In the genomic region with DNA sequence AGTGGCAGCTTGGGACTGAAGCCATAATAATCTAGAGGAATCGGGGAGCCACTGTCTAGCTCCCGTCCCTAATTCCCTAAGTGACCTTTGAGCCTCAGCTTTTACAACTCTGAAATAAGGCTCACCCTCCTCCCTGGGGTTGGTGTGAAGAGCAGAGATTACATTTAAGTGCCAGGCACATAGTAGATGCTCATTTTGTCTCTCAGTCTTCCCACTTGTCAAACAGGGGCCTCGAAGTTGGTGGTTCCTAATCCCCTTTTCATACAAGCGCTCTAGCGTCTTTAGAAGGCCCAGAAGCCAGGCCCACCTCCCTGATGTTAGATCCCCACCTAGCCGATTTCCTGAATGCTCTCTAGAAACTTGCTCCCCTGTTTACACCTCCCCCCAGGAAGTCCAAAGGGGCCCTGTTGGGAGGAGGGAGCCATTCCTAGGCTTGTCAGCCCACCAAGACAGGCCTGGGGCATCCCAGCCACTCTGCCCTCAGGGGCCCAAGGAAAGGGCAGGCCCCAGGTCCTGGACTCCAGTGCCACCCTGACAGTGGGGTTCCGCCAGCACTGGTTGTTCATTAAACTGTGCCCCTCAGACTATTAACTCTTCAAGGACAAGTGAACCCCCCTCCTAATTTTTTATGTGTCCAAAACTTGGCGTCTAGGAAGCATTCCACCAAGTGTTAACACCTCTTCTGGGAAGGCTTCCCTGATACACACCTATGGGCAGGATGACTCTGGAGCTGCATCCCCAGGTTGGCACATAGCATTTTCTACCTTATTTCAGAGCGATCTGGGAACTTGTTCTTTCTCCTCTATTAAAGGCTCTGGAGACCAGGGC, we compare ENCODE assay signal across 10 cellular contexts. TPM values are rescaled to one million over a fixed set of nuclear protein-coding genes. Genes with fewer than 3 reads are reported as not detected.
DNase-seq lines count a peak whose midpoint lies in the region; ATAC-seq, FAIRE-seq and TF ChIP-seq lines count a peak whose summit lies in the region.
"Had no signal": no experiment of that assay in that cellular context is flagged by ENCODE, and none has a peak within 500 bp of the region (broad histone marks: within the 10 kb centered on the region; RNA-seq: fewer than 3 reads in every experiment).

No MANE protein-coding gene starts in this region.

- no peak overlapping the region for H3K27ac Mint-ChIP-seq in activated T-helper 2 cell treated with anti-CD3 and anti-CD28 coated beads, Interferon-gamma antibody, Interleukin-2, Interleukin-4, amounts not matched to agents 10 μg/mL and 5 μg/mL and 100 μg/mL, durations not matched to agents 14 hours and 24 hours and 36 hours

- H3K4me2 ChIP-seq in endothelial cell of umbilical vein (ENCODE audit: insufficient read depth, low read length) = no peak overlapping the region

- H3K36me3 ChIP-seq in left ventricle myocardium inferior (no peaks in the 10 kb centered on the region), endothelial cell of umbilical vein (ENCODE audit: control insufficient read depth in 2 of 2, extremely low read depth in 1 of 2, insufficient read depth in 2 of 2, low read length in 2 of 2) (no peaks in the 10 kb centered on the region), neutrophil (peaks cover 8% of the 10 kb centered on the region), uterus (no peaks in the 10 kb centered on the region)

- H3K27ac ChIP-seq in left ventricle myocardium inferior (replicated peaks) (peak overlapping the region; percentile 86), endothelial cell of umbilical vein (ENCODE audit: insufficient read depth, low read depth, low read length) (peak overlapping the region; percentile 75), neutrophil (peak overlapping the region; percentile 97), uterus (peak overlapping the region; percentile 88 to 91)

- intact Hi-C loops in left ventricle myocardium inferior (cut with micrococcal nuclease) = no loop called here
- intact Hi-C loops in left cardiac atrium (cut with DNase I) = loop anchor here (5.0 kb wide), 2 partner anchors 77 to 82 kb away; no protein-coding TSS in a partner anchor
- intact Hi-C loops in endothelial cell of umbilical vein (cut with micrococcal nuclease) = no loop called here
- intact Hi-C loops in uterus (cut with DNase I; ENCODE audit: low total_unique reads) = loop anchor here (5.0 kb wide), 1 partner anchor 77 kb away; no protein-coding TSS in a partner anchor
- intact Hi-C loops in activated T-helper 2 cell treated with anti-CD3 and anti-CD28 coated beads, Interferon-gamma antibody, Interleukin-2, Interleukin-4, amounts not matched to agents 10 μg/mL and 5 μg/mL and 100 μg/mL, durations not matched to agents 14 hours and 24 hours and 36 hours (cut with micrococcal nuclease) = loop anchor here (10.0 kb wide), 1 partner anchor 685 kb away; no protein-coding TSS in a partner anchor

- dilution Hi-C loops in endothelial cell of umbilical vein (cut with MboI; ENCODE audit: extremely low pct_ligation_motif_present, low sequenced_read_pairs) = no loop called here

- H3K4me1 Mint-ChIP-seq in activated T-helper 2 cell treated with anti-CD3 and anti-CD28 coated beads, Interferon-gamma antibody, Interleukin-2, Interleukin-4, amounts not matched to agents 10 μg/mL and 5 μg/mL and 100 μg/mL, durations not matched to agents 14 hours and 24 hours and 36 hours (ENCODE audit: low read depth) = peaks cover 64% of the 10 kb centered on the region

- no peak for FAIRE-seq in endothelial cell of umbilical vein (lab: Jason Lieb, UNC)

- no peak overlapping the region for H3K4me3 Mint-ChIP-seq in activated T-helper 2 cell treated with anti-CD3 and anti-CD28 coated beads, Interferon-gamma antibody, Interleukin-2, Interleukin-4, amounts not matched to agents 10 μg/mL and 5 μg/mL and 100 μg/mL, durations not matched to agents 14 hours and 24 hours and 36 hours (ENCODE audit: low read depth)

- peaks cover 2% of the 10 kb centered on the region for H4K20me1 ChIP-seq in endothelial cell of umbilical vein (replicated peaks; ENCODE audit: control insufficient read depth, extremely low read depth, insufficient read depth, low read length)

- no peak for TF ChIP-seq POLR2A in endothelial cell of umbilical vein (IDR thresholded peaks at IDR 0.05; ENCODE audit: low read depth, low read length)
- TF ChIP-seq POLR2A in uterus (IDR thresholded peaks at IDR 0.05) = no peak

- no TSS peak for BruUV-seq in endothelial cell of umbilical vein (replicated peaks; lab: Mats Ljungman, UMichigan)

- POLR2A ChIA-PET in endothelial cell of umbilical vein (lab: Charles Lee) = no interaction called here

- H3K9ac ChIP-seq in endothelial cell of umbilical vein (replicated peaks; ENCODE audit: extremely low read depth, insufficient read depth, low read length) = no peak overlapping the region

- H3K4me3 ChIP-seq in left ventricle myocardium inferior (no peak overlapping the region), endothelial cell of umbilical vein (replicated peaks in 1 of 3; ENCODE audit: insufficient read depth in 1 of 3, low read depth in 1 of 3, low read length in 3 of 3) (no peak overlapping the region), neutrophil (ENCODE audit: low read depth in 1 of 2, low read length in 1 of 2) (peak overlapping the region; percentile 35 to 53), uterus (no peak overlapping the region)

- H3K27me3 Mint-ChIP-seq in activated T-helper 2 cell treated with anti-CD3 and anti-CD28 coated beads, Interferon-gamma antibody, Interleukin-2, Interleukin-4, amounts not matched to agents 10 μg/mL and 5 μg/mL and 100 μg/mL, durations not matched to agents 14 hours and 24 hours and 36 hours (ENCODE audit: low read depth) = no peaks in the 10 kb centered on the region

- CTCF ChIA-PET in endothelial cell of umbilical vein (lab: Charles Lee) = interaction anchor here (1.0 to 4.6 kb wide), 8 partner anchors 16 to 123 kb away, joined by 3 to 73 read pairs (median 18); no protein-coding TSS in a partner anchor

- no peaks in the 10 kb centered on the region for H3K9me3 ChIP-seq in left ventricle myocardium inferior (replicated peaks)
- H3K9me3 ChIP-seq in endothelial cell of umbilical vein (replicated peaks; ENCODE audit: control insufficient read depth, insufficient read depth, low read length) = no peaks in the 10 kb centered on the region
- H3K9me3 ChIP-seq in neutrophil = no peaks in the 10 kb centered on the region
- no peaks in the 10 kb centered on the region for H3K9me3 ChIP-seq in uterus

- ATAC-seq in left cardiac atrium (no peak), HG02981 (IDR thresholded peaks at IDR 0.05; ENCODE audit: unreplicated experiment) (no peak)
- ATAC-seq: activated T-cell treated with anti-CD3 and anti-CD28 coated beads, Interleukin-2, amount 50 U/mL, for 72 hours had no signal

- H3K36me3 Mint-ChIP-seq in activated T-helper 2 cell treated with anti-CD3 and anti-CD28 coated beads, Interferon-gamma antibody, Interleukin-2, Interleukin-4, amounts not matched to agents 10 μg/mL and 5 μg/mL and 100 μg/mL, durations not matched to agents 14 hours and 24 hours and 36 hours (ENCODE audit: low read depth) = peaks cover 45% of the 10 kb centered on the region

- no peaks in the 10 kb centered on the region for H3K27me3 ChIP-seq in left ventricle myocardium inferior (ENCODE audit: low read depth)
- H3K27me3 ChIP-seq in endothelial cell of umbilical vein (ENCODE audit: control insufficient read depth in 2 of 2, insufficient read depth in 2 of 2, low read length in 2 of 2) = no peaks in the 10 kb centered on the region
- peaks cover 9% of the 10 kb centered on the region for H3K27me3 ChIP-seq in neutrophil
- H3K27me3 ChIP-seq in uterus = no peaks in the 10 kb centered on the region

- no peak for TF ChIP-seq CTCF in left ventricle myocardium inferior (IDR thresholded peaks at IDR 0.05; ENCODE audit: borderline replicate concordance)
- TF ChIP-seq CTCF in endothelial cell of umbilical vein (IDR thresholded peaks at IDR 0.05; ENCODE audit: extremely low read depth in 1 of 2, insufficient read depth in 1 of 2, low read depth in 1 of 2, low read length in 2 of 2) = no peak
- TF ChIP-seq CTCF in neutrophil (IDR thresholded peaks at IDR 0.05) = no peak
- TF ChIP-seq CTCF in uterus (IDR thresholded peaks at IDR 0.05) = no peak

- H3K4me1 ChIP-seq in left ventricle myocardium inferior = peaks cover 97% of the 10 kb centered on the region
- peaks cover 80% of the 10 kb centered on the region for H3K4me1 ChIP-seq in endothelial cell of umbilical vein (ENCODE audit: control insufficient read depth, extremely low read depth, insufficient read depth, low read length)
- H3K4me1 ChIP-seq in neutrophil (ENCODE audit: control insufficient read depth in 1 of 2, insufficient read depth in 1 of 2, low read depth in 1 of 2, low read length in 1 of 2) = peaks cover 99 to 100% of the 10 kb centered on the region in 2 experiments
- peaks cover 40 to 51% of the 10 kb centered on the region in 2 donors for H3K4me1 ChIP-seq in uterus

- no peaks in the 10 kb centered on the region for H3K9me3 Mint-ChIP-seq in activated T-helper 2 cell treated with anti-CD3 and anti-CD28 coated beads, Interferon-gamma antibody, Interleukin-2, Interleukin-4, amounts not matched to agents 10 μg/mL and 5 μg/mL and 100 μg/mL, durations not matched to agents 14 hours and 24 hours and 36 hours
- H3K9me3 Mint-ChIP-seq: activated T-cell treated with anti-CD3 and anti-CD28 coated beads, Interleukin-2, amount 50 U/mL, for 72 hours had no signal

- H3K79me2 ChIP-seq in endothelial cell of umbilical vein (ENCODE audit: control insufficient read depth, insufficient read depth, low read length) = peaks cover 97% of the 10 kb centered on the region

- DNase-seq in left ventricle myocardium inferior (no peak), left cardiac atrium (no peak), endothelial cell of umbilical vein (ENCODE audit: low read depth, low spot score) (no peak), uterus (no peak), activated gamma-delta T cell (lab: John Stamatoyannopoulos, UW) (no peak)
- DNase-seq in activated T-helper 2 cell treated with anti-CD3 and anti-CD28 coated beads, Interferon-gamma antibody, Interleukin-2, Interleukin-4, amounts not matched to agents 10 μg/mL and 5 μg/mL and 100 μg/mL, durations not matched to agents 14 hours and 24 hours and 36 hours (ENCODE audit: low spot score) = no peak
- DNase-seq: activated T-cell treated with anti-CD3 and anti-CD28 coated beads, Interleukin-2, amount 50 U/mL, for 72 hours; AML-193 had no signal

- H2AFZ ChIP-seq in endothelial cell of umbilical vein (ENCODE audit: low read depth, low read length) = no peak overlapping the region

- no peaks in the 10 kb centered on the region for H3K9me1 ChIP-seq in endothelial cell of umbilical vein (replicated peaks; ENCODE audit: control insufficient read depth, extremely low read depth, insufficient read depth, low read length)

RNA-seq across cellular contexts. Expression of a gene that starts 49.4 kb away (rescaled TPM):
- total RNA-seq in left ventricle myocardium inferior (54.7 TPM), left cardiac atrium (100 to 1,000 TPM in 1 of 2 donors, 10 to 100 TPM in 1; 66.2 to 138 TPM), endothelial cell of umbilical vein (496 and 562 TPM in 2 replicates), uterus (100 to 1,000 TPM in 1 of 4 donors, 10 to 100 TPM in 3; 45.6 to 175 (median 59.1) TPM)
- 437 and 521 TPM in 2 replicates for polyA plus RNA-seq in endothelial cell of umbilical vein
- 352 and 358 TPM in 2 replicates for polyA plus RNA-seq in endothelial cell of umbilical vein (2011; cell fraction: cytosol; rRNA removed)
- polyA plus RNA-seq in endothelial cell of umbilical vein (2011; cell fraction: nucleus; rRNA removed) = 291 and 306 TPM in 2 replicates
- 366 and 394 TPM in 2 replicates for polyA plus RNA-seq in endothelial cell of umbilical vein (2012)
- polyA minus RNA-seq in endothelial cell of umbilical vein = 457 and 568 TPM in 2 replicates
- 16.8 TPM for polyA minus RNA-seq in endothelial cell of umbilical vein (2011; cell fraction: cytosol; rRNA and poly(A)+ RNA removed)
- polyA minus RNA-seq in endothelial cell of umbilical vein (2011; cell fraction: nucleus; rRNA and poly(A)+ RNA removed) = 172 and 244 TPM in 2 replicates
- total RNA-seq in activated T-helper 2 cell treated with anti-CD3 and anti-CD28 coated beads, Interferon-gamma antibody, Interleukin-2, Interleukin-4, amounts not matched to agents 10 μg/mL and 5 μg/mL and 100 μg/mL, durations not matched to agents 14 hours and 24 hours and 36 hours = 94.1 and 97.0 TPM in 2 replicates

Comparison
In these comparisons a context has a peak if more than half of its experiments do, and no peak if none do; other contexts are left out.
1. intact Hi-C loops: an anchor here in left cardiac atrium (5.0 kb wide), uterus (5.0 kb wide) and activated T-helper 2 cell treated with anti-CD3 and anti-CD28 coated beads, Interferon-gamma antibody, Interleukin-2, Interleukin-4, amounts not matched to agents 10 μg/mL and 5 μg/mL and 100 μg/mL, durations not matched to agents 14 hours and 24 hours and 36 hours (10.0 kb wide); none called in left ventricle myocardium inferior and endothelial cell of umbilical vein.
2. H3K4me3 ChIP-seq: peak in neutrophil (2 of 2); none in left ventricle myocardium inferior (single experiment), endothelial cell of umbilical vein (0 of 3) and uterus (0 of 2).
3. Peak in every context shown above with its lines, with median percentiles within 50 percentile points of each other: H3K27ac ChIP-seq.